In the genomic region with DNA sequence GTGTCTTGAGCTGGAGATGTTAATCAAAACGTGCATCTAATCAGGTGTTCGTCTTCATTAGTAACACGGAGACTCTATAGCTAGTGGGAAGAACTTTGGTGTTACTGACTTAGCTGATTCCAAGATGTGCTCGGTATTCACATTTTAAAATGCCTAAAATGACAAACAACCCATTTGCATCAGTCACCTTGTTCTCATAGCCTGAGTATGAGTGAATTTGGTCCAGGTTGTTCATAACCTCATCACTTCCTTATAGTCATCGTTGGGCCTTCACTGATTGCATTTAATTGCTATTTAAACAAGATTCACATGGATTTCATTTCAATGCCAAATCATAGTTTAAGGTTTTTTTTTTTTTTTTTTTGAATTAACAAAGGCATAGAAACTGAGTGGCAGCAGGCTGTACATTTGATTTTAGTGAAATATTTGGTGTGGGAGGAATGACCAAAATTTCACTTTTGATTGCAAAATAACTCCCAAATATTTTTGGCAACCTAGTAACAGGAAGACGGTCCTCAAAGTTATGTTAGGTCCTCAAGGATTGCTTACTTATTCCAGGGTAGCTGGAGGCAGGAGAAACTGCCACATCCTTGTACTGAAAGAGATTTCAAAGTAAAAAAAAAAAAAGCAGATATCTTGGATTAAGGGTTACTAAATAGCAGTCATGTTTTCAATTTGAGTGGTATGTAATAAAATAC, we compare ENCODE assay signal across 22 cellular contexts.
DNase-seq lines count a peak whose midpoint lies in the region; ATAC-seq and TF ChIP-seq lines count a peak whose summit lies in the region.
"Had no signal": no experiment of that assay in that cellular context is flagged by ENCODE, and none has a peak within 500 bp of the region (broad histone marks: within the 10 kb centered on the region; RNA-seq: fewer than 3 reads in every experiment).

No MANE protein-coding gene starts in this region.

- no peak for DNase-seq in left ventricle myocardium superior
- DNase-seq in right atrium auricular region (ENCODE audit: low spot score) = no peak
- DNase-seq in GM23338 (ENCODE audit: low spot score) = no peak
- DNase-seq in fibroblast of gingiva (ENCODE audit: low read depth) = peak; percentile 14
- no peak for DNase-seq in RKO (ENCODE audit: low spot score)
- DNase-seq in KG1 (lab: John Stamatoyannopoulos, UW) = no peak
- no peak for DNase-seq in activated naive CD4-positive, alpha-beta T cell treated with anti-CD3 and anti-CD28 coated beads, Interleukin-2, amount 50 U/mL, for 16 hours
- DNase-seq: activated CD8-positive, alpha-beta memory T cell treated with anti-CD3 and anti-CD28 coated beads for 24 hours; activated naive CD4-positive, alpha-beta T cell treated with Interleukin-2 at 50 U/mL for 16 hours; activated T-cell treated with anti-CD3 and anti-CD28 coated beads, Interleukin-2, amount 50 U/mL, for 4 hours; foreskin keratinocyte; GOT3; NCI-H187 treated with DMSO at 0.1 percent for 48 hours; NCI-H526 treated with DMSO at 0.1 percent for 48 hours; pancreas; SK-N-SH; spleen; upper lobe of left lung had no signal

- no peak overlapping the region for H3K4me3 Mint-ChIP-seq in GM23338
- H3K4me3 Mint-ChIP-seq: activated T-cell treated with anti-CD3 and anti-CD28 coated beads, Interleukin-2, amount 50 U/mL, for 4 hours; brain; CD14-positive monocyte; T-helper 1 cell treated with Interleukin-12 subunit alpha and Interleukin-12 subunit beta and Interleukin-4 antibody, amounts not matched to agents 30 μg/mL and 1 μg/mL, for 36 hours had no signal

- peaks cover 83% of the 10 kb centered on the region for H3K4me1 Mint-ChIP-seq in GM23338

- ATAC-seq in left ventricle myocardium superior = peak; percentile 39
- no peak for ATAC-seq in GM23338
- ATAC-seq: activated T-cell treated with anti-CD3 and anti-CD28 coated beads, Interleukin-2, amount 50 U/mL, for 4 hours; pancreas had no signal

- TF ChIP-seq CTCF in right atrium auricular region (IDR thresholded peaks at IDR 0.05) (no peak), GM23338 (conservative IDR thresholded peaks at IDR 0.05; ENCODE audit: low read depth in 2 of 2) (no peak)

- H3K36me3 ChIP-seq in right atrium auricular region (no peaks in the 10 kb centered on the region), GM23338 (ENCODE audit: insufficient read depth) (no peaks in the 10 kb centered on the region; the same call in 1 of the 2 replicates)
- H3K36me3 ChIP-seq: pancreas, spleen, upper lobe of left lung had no signal

- H4K20me1 ChIP-seq in GM23338 (replicated peaks; ENCODE audit: insufficient read depth) = peaks cover 97% of the 10 kb centered on the region

- no peak overlapping the region for H3K4me3 ChIP-seq in right atrium auricular region
- 0 out of 2 replicates have a peak overlapping the region, but pooled peaks have one; percentile 16 for H3K4me3 ChIP-seq in GM23338
- H3K4me3 ChIP-seq: pancreas, spleen, upper lobe of left lung had no signal

- H2AFZ ChIP-seq in GM23338 = no peak overlapping the region

- H3K4me2 ChIP-seq in GM23338 = peak overlapping the region; percentile 37

- peaks cover 100% of the 10 kb centered on the region for H3K79me2 ChIP-seq in GM23338 (replicated peaks; ENCODE audit: insufficient read depth)

- H3K4me1 ChIP-seq in right atrium auricular region (peaks cover 0 to 21% of the 10 kb centered on the region in 2 donors), GM23338 (ENCODE audit: insufficient read depth) (peaks cover 96% of the 10 kb centered on the region)

- peaks cover 15% of the 10 kb centered on the region; the same call in 2 of the 3 replicates for H3K36me3 Mint-ChIP-seq in GM23338 (ENCODE audit: low read depth)

- H3F3A ChIP-seq in GM23338 (replicated peaks; ENCODE audit: low read depth) = peaks cover 8% of the 10 kb centered on the region

- H3K27me3 ChIP-seq in right atrium auricular region = no peaks in the 10 kb centered on the region
- no peaks in the 10 kb centered on the region for H3K27me3 ChIP-seq in GM23338 (ENCODE audit: insufficient read depth)
- H3K27me3 ChIP-seq: foreskin keratinocyte, pancreas, spleen, upper lobe of left lung had no signal

- H3K27ac ChIP-seq in right atrium auricular region = no peak overlapping the region
- H3K27ac ChIP-seq in GM23338 (ENCODE audit: low read depth) = no peak overlapping the region
- H3K27ac ChIP-seq: foreskin keratinocyte, HL-60, pancreas, spleen, upper lobe of left lung had no signal

- H3K9me3 ChIP-seq in right atrium auricular region = no peaks in the 10 kb centered on the region
- H3K9me3 ChIP-seq: pancreas, SK-N-SH, spleen, upper lobe of left lung had no signal

- H3K9me2 ChIP-seq in GM23338 (ENCODE audit: insufficient read depth) = no peaks in the 10 kb centered on the region
- H3K9me2 ChIP-seq: SK-N-SH had no signal

- peak overlapping the region; percentile 35; the same call in 1 of the 2 replicates for H3K27ac Mint-ChIP-seq in GM23338
- H3K27ac Mint-ChIP-seq: T-helper 1 cell treated with Interleukin-12 subunit alpha and Interleukin-12 subunit beta and Interleukin-4 antibody, amounts not matched to agents 30 μg/mL and 1 μg/mL, for 36 hours had no signal

- no peaks in the 10 kb centered on the region for H3K9me3 Mint-ChIP-seq in GM23338
- H3K9me3 Mint-ChIP-seq: activated T-cell treated with anti-CD3 and anti-CD28 coated beads, Interleukin-2, amount 50 U/mL, for 4 hours; brain; CD14-positive monocyte; T-helper 1 cell treated with Interleukin-12 subunit alpha and Interleukin-12 subunit beta and Interleukin-4 antibody, amounts not matched to agents 30 μg/mL and 1 μg/mL, for 36 hours had no signal

- intact Hi-C loops in left ventricle myocardium superior (cut with micrococcal nuclease) = no loop called here

- H3K27me3 Mint-ChIP-seq in GM23338 (ENCODE audit: insufficient read depth, low read depth, poor library complexity) = peaks cover 27% of the 10 kb centered on the region
- H3K27me3 Mint-ChIP-seq: brain had no signal

TF ChIP-seq in GM23338, 12 proteins besides CTCF, POLR2A, EP300 and RAD21:
- no peak for TF ChIP-seq CREB1 (CRISPR knock-in tag; IDR thresholded peaks at IDR 0.05; ENCODE audit: low read depth)
- TF ChIP-seq ZNF114 (CRISPR knock-in tag; IDR thresholded peaks at IDR 0.05) = no peak
- TF ChIP-seq ZNF331 (CRISPR knock-in tag; IDR thresholded peaks at IDR 0.05; ENCODE audit: low read depth) = no peak
- TF ChIP-seq STAT1 (IDR thresholded peaks at IDR 0.05; ENCODE audit: unreplicated experiment) = no peak
- TF ChIP-seq POLR2AphosphoS5 (IDR thresholded peaks at IDR 0.05; ENCODE audit: low read depth) = no peak
- TF ChIP-seq EZH2phosphoT487 (IDR thresholded peaks at IDR 0.05; ENCODE audit: unreplicated experiment) = no peak
- no peak for TF ChIP-seq NANOG (IDR thresholded peaks at IDR 0.05; ENCODE audit: borderline replicate concordance)
- no peak for TF ChIP-seq JUNB (IDR thresholded peaks at IDR 0.05; ENCODE audit: unreplicated experiment)
- TF ChIP-seq REST (IDR thresholded peaks at IDR 0.05; ENCODE audit: unreplicated experiment) = no peak
TF ChIP-seq in GM23338: peak in this region for 0.
